Comparison of ENCODE assay signal across 34 cellular contexts in the genomic region with DNA sequence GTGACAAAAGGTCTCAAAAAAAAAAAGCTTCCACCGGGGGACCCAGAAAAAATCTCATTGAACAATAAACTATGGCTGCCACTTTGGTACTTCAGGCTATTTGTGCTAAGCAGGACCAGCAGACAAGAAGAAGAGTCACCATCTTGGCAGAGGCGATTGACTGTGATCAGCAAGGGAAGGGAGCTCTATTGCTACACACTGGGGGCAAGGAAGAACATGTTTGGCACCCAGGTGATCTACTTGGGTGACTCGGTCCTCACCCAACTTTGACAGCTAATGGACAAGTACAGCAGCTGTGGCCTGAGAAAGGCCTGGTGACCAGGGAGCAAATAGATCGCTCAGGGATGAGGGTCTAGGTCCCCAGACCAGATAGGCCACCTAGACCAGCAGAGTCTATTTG.
"Had no signal": no experiment of that assay in that cellular context is flagged by ENCODE, and none has a peak within 500 bp of the region (broad histone marks: within the 10 kb centered on the region; RNA-seq: fewer than 3 reads in every experiment).

No MANE protein-coding gene starts in this region.

- FAIRE-seq: TTC549 had no signal

- H3K4me1 Mint-ChIP-seq: activated B cell treated with CpG ODN at 0.5 μM for 24 hours; activated CD4-positive, alpha-beta memory T cell treated with anti-CD3 and anti-CD28 coated beads, Interleukin-2, amount 10 ng/mL, durations not matched to agents 7 days and 5 days; activated CD4-positive, alpha-beta T cell treated with anti-CD3 and anti-CD28 coated beads for 36 hours; activated CD4-positive, alpha-beta T cell treated with anti-CD3 and anti-CD28 coated beads, Interleukin-2, amount 10 ng/mL, durations not matched to agents 7 days and 5 days; activated CD8-positive, alpha-beta memory T cell treated with anti-CD3 and anti-CD28 coated beads, Interleukin-2, amount 10 ng/mL, durations not matched to agents 7 days and 5 days; activated naive CD4-positive, alpha-beta T cell treated with anti-CD3 and anti-CD28 coated beads, Interleukin-2, amount 10 ng/mL, durations not matched to agents 7 days and 5 days; activated naive CD4-positive, alpha-beta T cell treated with anti-CD3 and anti-CD28 coated beads, Interleukin-2, amount 50 U/mL, for 24 hours; activated naive CD8-positive, alpha-beta T cell treated with anti-CD3 and anti-CD28 coated beads, Interleukin-2, amount 10 ng/mL, durations not matched to agents 7 days and 5 days; activated naive CD8-positive, alpha-beta T cell treated with anti-CD3 and anti-CD28 coated beads, Interleukin-2, amount 50 U/mL, for 24 hours; brain had no signal

- H3K27me3 Mint-ChIP-seq: activated CD4-positive, alpha-beta memory T cell treated with anti-CD3 and anti-CD28 coated beads, Interleukin-2, amount 10 ng/mL, durations not matched to agents 7 days and 5 days; activated CD4-positive, alpha-beta T cell treated with anti-CD3 and anti-CD28 coated beads for 36 hours; activated CD4-positive, alpha-beta T cell treated with anti-CD3 and anti-CD28 coated beads, Interleukin-2, amount 10 ng/mL, durations not matched to agents 7 days and 5 days; activated CD8-positive, alpha-beta memory T cell treated with anti-CD3 and anti-CD28 coated beads, Interleukin-2, amount 10 ng/mL, durations not matched to agents 7 days and 5 days; activated naive CD4-positive, alpha-beta T cell treated with anti-CD3 and anti-CD28 coated beads, Interleukin-2, amount 10 ng/mL, durations not matched to agents 7 days and 5 days; activated naive CD4-positive, alpha-beta T cell treated with anti-CD3 and anti-CD28 coated beads, Interleukin-2, amount 50 U/mL, for 24 hours; activated naive CD8-positive, alpha-beta T cell; activated naive CD8-positive, alpha-beta T cell treated with anti-CD3 and anti-CD28 coated beads, Interleukin-2, amount 10 ng/mL, durations not matched to agents 7 days and 5 days; activated naive CD8-positive, alpha-beta T cell treated with anti-CD3 and anti-CD28 coated beads, Interleukin-2, amount 50 U/mL, for 24 hours; activated T-cell treated with anti-CD3 and anti-CD28 coated beads, Interleukin-2, amount 50 U/mL, for 24 hours had no signal

- H3K9me3 Mint-ChIP-seq: activated B cell treated with CpG ODN at 0.5 μM for 24 hours; activated CD4-positive, alpha-beta memory T cell treated with anti-CD3 and anti-CD28 coated beads, Interleukin-2, amount 10 ng/mL, durations not matched to agents 7 days and 5 days; activated CD4-positive, alpha-beta T cell treated with anti-CD3 and anti-CD28 coated beads, Interleukin-2, amount 10 ng/mL, durations not matched to agents 7 days and 5 days; activated naive CD4-positive, alpha-beta T cell treated with anti-CD3 and anti-CD28 coated beads, Interleukin-2, amount 10 ng/mL, durations not matched to agents 7 days and 5 days; activated naive CD4-positive, alpha-beta T cell treated with anti-CD3 and anti-CD28 coated beads, Interleukin-2, amount 50 U/mL, for 24 hours; activated naive CD8-positive, alpha-beta T cell treated with anti-CD3 and anti-CD28 coated beads, Interleukin-2, amount 50 U/mL, for 24 hours; activated T-cell treated with anti-CD3 and anti-CD28 coated beads, Interleukin-2, amount 50 U/mL, for 24 hours; activated T-helper 2 cell treated with anti-CD3 and anti-CD28 coated beads, Interferon-gamma antibody, Interleukin-2, Interleukin-4, amounts not matched to agents 10 μg/mL and 5 μg/mL and 100 μg/mL, durations not matched to agents 14 hours and 24 hours and 36 hours; brain; T-helper 1 cell treated with Interleukin-12 subunit alpha and Interleukin-12 subunit beta and Interleukin-4 antibody, amounts not matched to agents 30 μg/mL and 1 μg/mL, for 36 hours; T-helper 2 cell treated with Interferon-gamma antibody and Interleukin-4, amounts not matched to agents 5 μg/mL and 100 μg/mL, for 36 hours had no signal

- H3K4me1 ChIP-seq: ascending aorta had no signal

- ATAC-seq: activated CD4-positive, alpha-beta T cell treated with anti-CD3 and anti-CD28 coated beads for 36 hours; activated CD8-positive, alpha-beta memory T cell treated with anti-CD3 and anti-CD28 coated beads, Interleukin-2, amount 10 ng/mL, durations not matched to agents 7 days and 5 days; activated CD8-positive, alpha-beta T cell treated with anti-CD3 and anti-CD28 coated beads, Interleukin-2, amount 10 ng/mL, durations not matched to agents 7 days and 5 days; activated naive CD8-positive, alpha-beta T cell treated with anti-CD3 and anti-CD28 coated beads, Interleukin-2, amount 50 U/mL, for 24 hours had no signal

- H3K4me3 Mint-ChIP-seq: activated B cell treated with CpG ODN at 0.5 μM for 24 hours; activated CD4-positive, alpha-beta memory T cell treated with anti-CD3 and anti-CD28 coated beads, Interleukin-2, amount 10 ng/mL, durations not matched to agents 7 days and 5 days; activated CD4-positive, alpha-beta T cell treated with anti-CD3 and anti-CD28 coated beads for 36 hours; activated CD4-positive, alpha-beta T cell treated with anti-CD3 and anti-CD28 coated beads, Interleukin-2, amount 10 ng/mL, durations not matched to agents 7 days and 5 days; activated CD8-positive, alpha-beta memory T cell treated with anti-CD3 and anti-CD28 coated beads, Interleukin-2, amount 10 ng/mL, durations not matched to agents 7 days and 5 days; activated CD8-positive, alpha-beta T cell treated with anti-CD3 and anti-CD28 coated beads, Interleukin-2, amount 10 ng/mL, durations not matched to agents 7 days and 5 days; activated naive CD4-positive, alpha-beta T cell treated with anti-CD3 and anti-CD28 coated beads, Interleukin-2, amount 10 ng/mL, durations not matched to agents 7 days and 5 days; activated naive CD4-positive, alpha-beta T cell treated with anti-CD3 and anti-CD28 coated beads, Interleukin-2, amount 50 U/mL, for 24 hours; activated naive CD8-positive, alpha-beta T cell; activated naive CD8-positive, alpha-beta T cell treated with anti-CD3 and anti-CD28 coated beads, Interleukin-2, amount 10 ng/mL, durations not matched to agents 7 days and 5 days; activated naive CD8-positive, alpha-beta T cell treated with anti-CD3 and anti-CD28 coated beads, Interleukin-2, amount 50 U/mL, for 24 hours; activated T-cell treated with anti-CD3 and anti-CD28 coated beads, Interleukin-2, amount 50 U/mL, for 24 hours; brain; T-helper 1 cell treated with Interleukin-12 subunit alpha and Interleukin-12 subunit beta and Interleukin-4 antibody, amounts not matched to agents 30 μg/mL and 1 μg/mL, for 36 hours; T-helper 2 cell treated with Interferon-gamma antibody and Interleukin-4, amounts not matched to agents 5 μg/mL and 100 μg/mL, for 36 hours had no signal

- H3K36me3 ChIP-seq: ascending aorta had no signal

- H3K36me3 Mint-ChIP-seq: activated CD8-positive, alpha-beta memory T cell treated with anti-CD3 and anti-CD28 coated beads, Interleukin-2, amount 10 ng/mL, durations not matched to agents 7 days and 5 days; activated naive CD4-positive, alpha-beta T cell treated with anti-CD3 and anti-CD28 coated beads, Interleukin-2, amount 10 ng/mL, durations not matched to agents 7 days and 5 days; activated naive CD4-positive, alpha-beta T cell treated with anti-CD3 and anti-CD28 coated beads, Interleukin-2, amount 50 U/mL, for 24 hours; activated naive CD8-positive, alpha-beta T cell; activated naive CD8-positive, alpha-beta T cell treated with anti-CD3 and anti-CD28 coated beads, Interleukin-2, amount 10 ng/mL, durations not matched to agents 7 days and 5 days; brain had no signal

- H3K27ac Mint-ChIP-seq: activated B cell treated with CpG ODN at 0.5 μM for 24 hours; activated CD4-positive, alpha-beta memory T cell treated with anti-CD3 and anti-CD28 coated beads, Interleukin-2, amount 10 ng/mL, durations not matched to agents 7 days and 5 days; activated CD4-positive, alpha-beta T cell treated with anti-CD3 and anti-CD28 coated beads for 36 hours; activated CD4-positive, alpha-beta T cell treated with anti-CD3 and anti-CD28 coated beads, Interleukin-2, amount 10 ng/mL, durations not matched to agents 7 days and 5 days; activated CD8-positive, alpha-beta memory T cell treated with anti-CD3 and anti-CD28 coated beads, Interleukin-2, amount 10 ng/mL, durations not matched to agents 7 days and 5 days; activated CD8-positive, alpha-beta T cell treated with anti-CD3 and anti-CD28 coated beads, Interleukin-2, amount 10 ng/mL, durations not matched to agents 7 days and 5 days; activated naive CD4-positive, alpha-beta T cell treated with anti-CD3 and anti-CD28 coated beads, Interleukin-2, amount 10 ng/mL, durations not matched to agents 7 days and 5 days; activated naive CD4-positive, alpha-beta T cell treated with anti-CD3 and anti-CD28 coated beads, Interleukin-2, amount 50 U/mL, for 24 hours; activated naive CD8-positive, alpha-beta T cell; activated naive CD8-positive, alpha-beta T cell treated with anti-CD3 and anti-CD28 coated beads, Interleukin-2, amount 10 ng/mL, durations not matched to agents 7 days and 5 days; activated naive CD8-positive, alpha-beta T cell treated with anti-CD3 and anti-CD28 coated beads, Interleukin-2, amount 50 U/mL, for 24 hours; activated T-cell treated with anti-CD3 and anti-CD28 coated beads, Interleukin-2, amount 50 U/mL, for 24 hours; activated T-helper 2 cell treated with anti-CD3 and anti-CD28 coated beads, Interferon-gamma antibody, Interleukin-2, Interleukin-4, amounts not matched to agents 10 μg/mL and 5 μg/mL and 100 μg/mL, durations not matched to agents 14 hours and 24 hours and 36 hours; brain; T-helper 1 cell treated with Interleukin-12 subunit alpha and Interleukin-12 subunit beta and Interleukin-4 antibody, amounts not matched to agents 30 μg/mL and 1 μg/mL, for 36 hours; T-helper 2 cell treated with Interferon-gamma antibody and Interleukin-4, amounts not matched to agents 5 μg/mL and 100 μg/mL, for 36 hours had no signal

- H3K27me3 ChIP-seq: ascending aorta had no signal

- DNase-seq: activated B cell treated with CpG ODN at 0.5 μM for 24 hours; activated CD4-positive, alpha-beta memory T cell treated with anti-CD3 and anti-CD28 coated beads, Interleukin-2, amount 10 ng/mL, durations not matched to agents 7 days and 5 days; activated CD4-positive, alpha-beta T cell treated with anti-CD3 and anti-CD28 coated beads for 1 hour; activated CD4-positive, alpha-beta T cell treated with anti-CD3 and anti-CD28 coated beads for 36 hours; activated CD4-positive, alpha-beta T cell treated with anti-CD3 and anti-CD28 coated beads for 48 hours; activated CD4-positive, alpha-beta T cell treated with anti-CD3 and anti-CD28 coated beads, Interleukin-2, amount 10 ng/mL, durations not matched to agents 7 days and 5 days; activated CD4-positive, alpha-beta T cell treated with anti-CD3 and anti-CD28 coated beads, Interleukin-2, amount 50 U/mL, for 48 hours; activated CD8-positive, alpha-beta memory T cell treated with anti-CD3 and anti-CD28 coated beads for 24 hours; activated CD8-positive, alpha-beta memory T cell treated with anti-CD3 and anti-CD28 coated beads, Interleukin-2, amount 10 ng/mL, durations not matched to agents 7 days and 5 days; activated CD8-positive, alpha-beta memory T cell treated with anti-CD3 and anti-CD28 coated beads, Interleukin-2, amount 50 U/mL, for 48 hours; activated CD8-positive, alpha-beta T cell treated with anti-CD3 and anti-CD28 coated beads, Interleukin-2, amount 10 ng/mL, durations not matched to agents 7 days and 5 days; activated effector memory CD4-positive, alpha-beta T cell treated with Interleukin-2 at 50 U/mL for 16 hours; activated gamma-delta T cell; activated naive CD4-positive, alpha-beta T cell treated with anti-CD3 and anti-CD28 coated beads, Interleukin-2, amount 10 ng/mL, durations not matched to agents 7 days and 5 days; activated naive CD4-positive, alpha-beta T cell treated with Interleukin-2 at 50 U/mL for 16 hours; activated naive CD8-positive, alpha-beta T cell treated with anti-CD3 and anti-CD28 coated beads, Interleukin-2, amount 10 ng/mL, durations not matched to agents 7 days and 5 days; activated naive CD8-positive, alpha-beta T cell treated with anti-CD3 and anti-CD28 coated beads, Interleukin-2, amount 50 U/mL, for 24 hours; activated T-cell treated with anti-CD3 and anti-CD28 coated beads, Interleukin-2, amount 50 U/mL, for 24 hours; activated T-cell treated with anti-CD3 and anti-CD28 coated beads, Interleukin-2, amount 50 U/mL, for 48 hours; amygdala; anterior cingulate cortex; central memory CD4-positive, alpha-beta T cell; T-helper 1 cell; T-helper 2 cell; T-helper 9 cell had no signal

- H3K4me3 ChIP-seq: ascending aorta had no signal

- H3K27ac ChIP-seq: ascending aorta, VCaP had no signal
